Comparison of ENCODE assay signal across 11 cellular contexts in the genomic region with DNA sequence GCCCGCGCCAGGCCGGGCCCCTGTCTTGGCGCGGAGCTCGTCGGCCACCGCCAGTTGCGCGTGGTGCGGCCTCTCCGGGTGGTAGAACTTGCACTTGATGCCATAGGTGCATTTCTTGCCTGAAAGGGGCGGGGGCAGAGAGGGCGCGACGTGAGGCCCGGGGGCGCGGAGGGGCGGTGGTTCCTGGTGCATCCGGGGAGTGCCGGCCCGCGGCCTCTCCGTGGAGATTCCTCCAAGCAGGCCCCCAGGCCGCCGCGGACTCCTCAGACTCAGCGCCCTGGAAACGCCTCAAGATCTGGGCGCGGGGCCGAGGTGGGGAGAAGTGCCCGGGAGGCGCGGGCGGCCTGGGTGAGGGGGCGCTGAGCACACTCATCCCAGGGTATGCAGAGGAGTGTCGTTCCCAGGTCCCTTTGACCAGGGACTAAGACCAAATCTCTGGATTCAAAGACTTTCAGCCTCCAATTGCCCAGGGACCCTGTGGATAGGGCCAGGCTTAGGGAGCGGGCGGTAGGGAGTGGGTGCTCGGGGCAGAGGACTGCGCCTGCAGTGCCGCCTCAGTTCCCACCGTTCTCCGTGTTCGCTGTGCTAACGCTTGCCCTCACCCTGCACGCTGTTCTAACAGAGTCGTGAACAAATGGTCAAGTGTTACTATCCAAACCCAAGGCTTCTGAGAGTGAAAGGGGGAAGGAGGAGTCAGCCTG. TPM values are rescaled to one million over a fixed set of nuclear protein-coding genes. Genes with fewer than 3 reads are reported as not detected.
DNase-seq lines count a peak whose midpoint lies in the region; ATAC-seq and TF ChIP-seq lines count a peak whose summit lies in the region.
"Had no signal": no experiment of that assay in that cellular context is flagged by ENCODE, and none has a peak within 500 bp of the region (broad histone marks: within the 10 kb centered on the region; RNA-seq: fewer than 3 reads in every experiment).

No MANE protein-coding gene starts in this region.

- CTCF ChIA-PET in activated CD8-positive, alpha-beta T cell treated with anti-CD3 and anti-CD28 coated beads, Interleukin-2, amount 10 ng/mL, durations not matched to agents 7 days and 5 days (lab: Charles Lee): interaction anchor here (2.4 kb wide), 1 partner anchor 65 kb away, joined by 7 read pairs; no protein-coding TSS in a partner anchor

- no peaks in the 10 kb centered on the region for H3K27me3 Mint-ChIP-seq in activated CD8-positive, alpha-beta T cell treated with anti-CD3 and anti-CD28 coated beads, Interleukin-2, amount 10 ng/mL, durations not matched to agents 7 days and 5 days (ENCODE audit: low read depth)
- H3K27me3 Mint-ChIP-seq: activated CD4-positive, alpha-beta memory T cell treated with anti-CD3 and anti-CD28 coated beads, Interleukin-2, amount 10 ng/mL, durations not matched to agents 7 days and 5 days had no signal

- peak; percentile 26 for ATAC-seq in activated CD8-positive, alpha-beta T cell treated with anti-CD3 and anti-CD28 coated beads, Interleukin-2, amount 10 ng/mL, durations not matched to agents 7 days and 5 days
- peak; percentile 2 to 3 for ATAC-seq in left cardiac atrium
- ATAC-seq: sciatic nerve had no signal

- peak overlapping the region; percentile 41 for H3K4me3 ChIP-seq in ovary

- H3K9me3 Mint-ChIP-seq in activated CD8-positive, alpha-beta T cell treated with anti-CD3 and anti-CD28 coated beads, Interleukin-2, amount 10 ng/mL, durations not matched to agents 7 days and 5 days (ENCODE audit: insufficient read depth): no peaks in the 10 kb centered on the region
- H3K9me3 Mint-ChIP-seq: activated CD4-positive, alpha-beta memory T cell treated with anti-CD3 and anti-CD28 coated beads, Interleukin-2, amount 10 ng/mL, durations not matched to agents 7 days and 5 days had no signal

- H3K36me3 Mint-ChIP-seq in activated CD8-positive, alpha-beta T cell treated with anti-CD3 and anti-CD28 coated beads, Interleukin-2, amount 10 ng/mL, durations not matched to agents 7 days and 5 days (ENCODE audit: low read depth): peaks cover 3% of the 10 kb centered on the region

- no peak for TF ChIP-seq POLR2A in ovary (IDR thresholded peaks at IDR 0.05)

- H3K4me1 ChIP-seq in ovary (ENCODE audit: insufficient read depth): peaks cover 12% of the 10 kb centered on the region

- no peak overlapping the region for H3K27ac Mint-ChIP-seq in activated CD8-positive, alpha-beta T cell treated with anti-CD3 and anti-CD28 coated beads, Interleukin-2, amount 10 ng/mL, durations not matched to agents 7 days and 5 days
- H3K27ac Mint-ChIP-seq: activated CD4-positive, alpha-beta memory T cell treated with anti-CD3 and anti-CD28 coated beads, Interleukin-2, amount 10 ng/mL, durations not matched to agents 7 days and 5 days had no signal

- 30 to 37% (median 32%) methylated on average over 38 to 50 of the region's 50 CpGs for WGBS in ovary, 3 donors

- POLR2A ChIA-PET in activated CD8-positive, alpha-beta T cell treated with anti-CD3 and anti-CD28 coated beads, Interleukin-2, amount 10 ng/mL, durations not matched to agents 7 days and 5 days (lab: Charles Lee): no interaction called here

- DNase-seq in AG20443 (ENCODE audit: low spot score) (peak; percentile 45), left cardiac atrium (no peak), ovary (peak in 3 of 5 donors; percentile 39 to 52 (median 46)), GM19240 (ENCODE audit: insufficient read length, low spot score) (no peak), cerebellar cortex (ENCODE audit: low spot score) (no peak), NCI-H1417 treated with DMSO at 0.1 percent for 48 hours (lab: John Stamatoyannopoulos, UW) (no peak)
- DNase-seq in activated CD8-positive, alpha-beta T cell treated with anti-CD3 and anti-CD28 coated beads, Interleukin-2, amount 10 ng/mL, durations not matched to agents 7 days and 5 days: peak; percentile 32
- no peak for DNase-seq in effector CD8-positive, alpha-beta T cell (lab: John Stamatoyannopoulos, UW)
- DNase-seq: activated CD4-positive, alpha-beta memory T cell treated with anti-CD3 and anti-CD28 coated beads, Interleukin-2, amount 10 ng/mL, durations not matched to agents 7 days and 5 days had no signal

- intact Hi-C loops in left cardiac atrium (cut with DNase I): loop anchor here in 1 of 2 donors (10.0 kb wide), 1 partner anchor 63 kb away; no protein-coding TSS in a partner anchor
- intact Hi-C loops in ovary (cut with DNase I): no loop called here

- H3K9me3 ChIP-seq in ovary: no peaks in the 10 kb centered on the region

- H3K27me3 ChIP-seq in ovary: no peaks in the 10 kb centered on the region

- H3K27ac ChIP-seq in ovary: no peak overlapping the region

- H3K36me3 ChIP-seq in ovary: no peaks in the 10 kb centered on the region

- no peak for TF ChIP-seq EP300 in ovary (IDR thresholded peaks at IDR 0.05)

- peaks cover 5% of the 10 kb centered on the region for H3K4me1 Mint-ChIP-seq in activated CD8-positive, alpha-beta T cell treated with anti-CD3 and anti-CD28 coated beads, Interleukin-2, amount 10 ng/mL, durations not matched to agents 7 days and 5 days (ENCODE audit: low read depth)

- no peak for TF ChIP-seq CTCF in ovary (IDR thresholded peaks at IDR 0.05)

- no peak overlapping the region for H3K4me3 Mint-ChIP-seq in activated CD8-positive, alpha-beta T cell treated with anti-CD3 and anti-CD28 coated beads, Interleukin-2, amount 10 ng/mL, durations not matched to agents 7 days and 5 days
- H3K4me3 Mint-ChIP-seq: activated CD4-positive, alpha-beta memory T cell treated with anti-CD3 and anti-CD28 coated beads, Interleukin-2, amount 10 ng/mL, durations not matched to agents 7 days and 5 days had no signal

RNA-seq across cellular contexts. Expression of a gene that starts 33.3 kb away (rescaled TPM):
- 1 to 10 TPM; 6.0 to 6.1 TPM for total RNA-seq in activated CD8-positive, alpha-beta T cell treated with anti-CD3 and anti-CD28 coated beads, Interleukin-2, amount 10 ng/mL, durations not matched to agents 7 days and 5 days
- 1 to 10 TPM in 1 of 2 donors, under 1 TPM in 1; 0.47 to 1.6 TPM for total RNA-seq in left cardiac atrium
- 1 to 10 TPM in 1 of 7 donors, under 1 TPM in 6; 0.15 to 1.3 (median 0.60) TPM for total RNA-seq in ovary
- under 1 TPM; 0.18 to 0.45 TPM for polyA plus RNA-seq in ovary

RNA-seq across cellular contexts. Expression of a gene that starts 51.4 kb away (rescaled TPM):
- total RNA-seq in activated CD8-positive, alpha-beta T cell treated with anti-CD3 and anti-CD28 coated beads, Interleukin-2, amount 10 ng/mL, durations not matched to agents 7 days and 5 days: 10 to 100 TPM; 10.1 TPM
- total RNA-seq in left cardiac atrium (under 1 TPM; 0.63 to 0.71 TPM), ovary (1 to 10 TPM; 1.2 to 5.0 (median 3.4) TPM)
- under 1 TPM; 0.11 to 0.53 TPM for polyA plus RNA-seq in ovary
- total RNA-seq: epithelial cell of proximal tubule had no signal

Comparison
In these comparisons a context has a peak if more than half of its experiments do, and no peak if none do; other contexts are left out.
1. DNase-seq: peak in AG20443 (single experiment), activated CD8-positive, alpha-beta T cell treated with anti-CD3 and anti-CD28 coated beads, Interleukin-2, amount 10 ng/mL, durations not matched to agents 7 days and 5 days (single experiment) and ovary (3 of 5); none in left cardiac atrium (single experiment), GM19240 (single experiment), effector CD8-positive, alpha-beta T cell (single experiment), cerebellar cortex (single experiment) and NCI-H1417 treated with DMSO at 0.1 percent for 48 hours (single experiment).